22 cellular contexts compared by ENCODE assay signal in genomic region chr16:70556063-70556462, GRCh38.
"Had no signal": no experiment of that assay in that cellular context is flagged by ENCODE, and none has a peak within 500 bp of the region (broad histone marks: within the 10 kb centered on the region; RNA-seq: fewer than 3 reads in every experiment).

No MANE protein-coding gene starts in this region.

- H3K4me3 ChIP-seq: coronary artery, pancreas, smooth muscle cell, thoracic aorta, upper lobe of left lung had no signal

- H3K9me3 Mint-ChIP-seq: activated naive CD4-positive, alpha-beta T cell treated with anti-CD3 and anti-CD28 coated beads, Interleukin-2, amount 10 ng/mL, durations not matched to agents 7 days and 5 days; stimulated activated memory B cell treated with anti-CD40 and anti-IgM and Interleukin-4, amounts not matched to agents 10 μg/mL and 1 μg/mL and 100 μg/mL, for 72 hours; T-helper 2 cell treated with Interferon-gamma antibody and Interleukin-4, amounts not matched to agents 5 μg/mL and 100 μg/mL, for 36 hours had no signal

- H3K27ac ChIP-seq: coronary artery, pancreas, thoracic aorta, upper lobe of left lung had no signal

- ATAC-seq: activated CD4-positive, alpha-beta T cell treated with anti-CD3 and anti-CD28 coated beads for 36 hours; activated CD8-positive, alpha-beta memory T cell treated with anti-CD3 and anti-CD28 coated beads, Interleukin-2, amount 10 ng/mL, durations not matched to agents 7 days and 5 days; sciatic nerve; stimulated activated memory B cell treated with anti-CD40 and anti-IgM and Interleukin-4, amounts not matched to agents 10 μg/mL and 1 μg/mL and 100 μg/mL, for 72 hours had no signal

- H3K27ac Mint-ChIP-seq: activated CD8-positive, alpha-beta memory T cell treated with anti-CD3 and anti-CD28 coated beads, Interleukin-2, amount 10 ng/mL, durations not matched to agents 7 days and 5 days; activated naive CD4-positive, alpha-beta T cell treated with anti-CD3 and anti-CD28 coated beads, Interleukin-2, amount 10 ng/mL, durations not matched to agents 7 days and 5 days; T-helper 2 cell treated with Interferon-gamma antibody and Interleukin-4, amounts not matched to agents 5 μg/mL and 100 μg/mL, for 36 hours had no signal

- H3K27me3 ChIP-seq: pancreas, upper lobe of left lung had no signal

- FAIRE-seq: endometrium, frontal cortex, keratinocyte, pancreas, TTC549 had no signal

- DNase-seq: activated CD4-positive, alpha-beta T cell treated with anti-CD3 and anti-CD28 coated beads for 36 hours; activated CD4-positive, alpha-beta T cell treated with anti-CD3 and anti-CD28 coated beads, Interleukin-2, amount 50 U/mL, for 48 hours; activated CD8-positive, alpha-beta memory T cell treated with anti-CD3 and anti-CD28 coated beads, Interleukin-2, amount 10 ng/mL, durations not matched to agents 7 days and 5 days; activated effector memory CD4-positive, alpha-beta T cell treated with Interleukin-2 at 50 U/mL for 16 hours; activated naive CD4-positive, alpha-beta T cell treated with anti-CD3 and anti-CD28 coated beads, Interleukin-2, amount 10 ng/mL, durations not matched to agents 7 days and 5 days; caudate nucleus; erythroblast; hypothalamus; mammary epithelial cell; pancreas; stimulated activated CD4-positive, alpha-beta T cell treated with anti-CD3 and anti-CD28 coated beads, Interleukin-4, amount 100 ng/mL, for 24 hours; upper lobe of left lung had no signal

- H3K4me1 ChIP-seq: pancreas had no signal

- H3K4me3 Mint-ChIP-seq: activated CD4-positive, alpha-beta T cell treated with anti-CD3 and anti-CD28 coated beads for 36 hours; activated CD8-positive, alpha-beta memory T cell treated with anti-CD3 and anti-CD28 coated beads, Interleukin-2, amount 10 ng/mL, durations not matched to agents 7 days and 5 days; activated naive CD4-positive, alpha-beta T cell treated with anti-CD3 and anti-CD28 coated beads, Interleukin-2, amount 10 ng/mL, durations not matched to agents 7 days and 5 days; stimulated activated memory B cell treated with anti-CD40 and anti-IgM and Interleukin-4, amounts not matched to agents 10 μg/mL and 1 μg/mL and 100 μg/mL, for 72 hours; T-helper 2 cell treated with Interferon-gamma antibody and Interleukin-4, amounts not matched to agents 5 μg/mL and 100 μg/mL, for 36 hours had no signal

- H3K4me2 ChIP-seq: smooth muscle cell had no signal

- H3K4me1 Mint-ChIP-seq: activated naive CD4-positive, alpha-beta T cell treated with anti-CD3 and anti-CD28 coated beads, Interleukin-2, amount 10 ng/mL, durations not matched to agents 7 days and 5 days; stimulated activated memory B cell treated with anti-CD40 and anti-IgM and Interleukin-4, amounts not matched to agents 10 μg/mL and 1 μg/mL and 100 μg/mL, for 72 hours had no signal

- H3K9me3 ChIP-seq: pancreas, thoracic aorta, upper lobe of left lung had no signal
